20 cellular contexts compared by ENCODE assay signal in genomic region chr20:25293507-25293906, GRCh38. TPM values are rescaled to one million over a fixed set of nuclear protein-coding genes. Genes with fewer than 3 reads are reported as not detected.
A peak's percentile ranks its signal among the peaks of the same experiment; 100 is the strongest.
DNase-seq lines count a peak whose midpoint lies in the region; ATAC-seq, FAIRE-seq and TF ChIP-seq lines count a peak whose summit lies in the region.
"Had no signal": no experiment of that assay in that cellular context is flagged by ENCODE, and none has a peak within 500 bp of the region (broad histone marks: within the 10 kb centered on the region; RNA-seq: fewer than 3 reads in every experiment).

No MANE protein-coding gene starts in this region.

- no peak for DNase-seq in Right ventricle myocardium superior
- no peak for DNase-seq in cardiac septum (ENCODE audit: low spot score)
- DNase-seq in bronchial epithelial cell (ENCODE audit: low read depth): peak; percentile 41
- DNase-seq in left ventricle myocardium superior: no peak
- DNase-seq in tibial artery: no peak
- DNase-seq in brain microvascular endothelial cell: no peak
- DNase-seq in GM19240 (ENCODE audit: insufficient read length, low spot score): no peak
- DNase-seq: activated CD8-positive, alpha-beta T cell treated with anti-CD3 and anti-CD28 coated beads, Interleukin-2, amount 10 ng/mL, durations not matched to agents 7 days and 5 days; CD4-positive, CD25-positive, alpha-beta regulatory T cell; DMS79 treated with DMSO at 0.1 percent for 48 hours; head of caudate nucleus; mesendoderm; NCI-H146; NCI-H446; stimulated activated CD4-positive, alpha-beta T cell treated with anti-CD3 and anti-CD28 coated beads, Interleukin-2, amount 100 ng/mL, for 24 hours; T-helper 1 cell had no signal

- FAIRE-seq in bronchial epithelial cell (lab: Jason Lieb, UNC): no peak
- FAIRE-seq: GM18507, islet of Langerhans had no signal

- H3K36me3 ChIP-seq in bronchial epithelial cell (ENCODE audit: control insufficient read depth, insufficient read depth, low read length) (peaks cover 58% of the 10 kb centered on the region), tibial artery (peaks cover 48 to 81% (median 80%) of the 10 kb centered on the region in 3 donors), brain microvascular endothelial cell (replicated peaks) (peaks cover 82% of the 10 kb centered on the region)

- H3K4me3 ChIP-seq in bronchial epithelial cell (ENCODE audit: low read depth, low read length): no peak overlapping the region
- H3K4me3 ChIP-seq in tibial artery: no peak overlapping the region
- no peak overlapping the region for H3K4me3 ChIP-seq in brain microvascular endothelial cell (ENCODE audit: low read depth, low read length)

- TF ChIP-seq CTCF in bronchial epithelial cell (IDR thresholded peaks at IDR 0.05; ENCODE audit: insufficient read depth, low read length, severe bottlenecking): no peak
- TF ChIP-seq CTCF in tibial artery (IDR thresholded peaks at IDR 0.05): no peak
- no peak for TF ChIP-seq CTCF in brain microvascular endothelial cell (IDR thresholded peaks at IDR 0.05; ENCODE audit: low read depth, low read length, missing control alignments)

- H3K4me1 ChIP-seq in tibial artery: peaks cover 0 to 43% (median 31%) of the 10 kb centered on the region in 4 donors

- H3K9me3 ChIP-seq in tibial artery: no peaks in the 10 kb centered on the region

- H3K27me3 ChIP-seq in bronchial epithelial cell (ENCODE audit: control insufficient read depth, insufficient read depth, low read length) (no peaks in the 10 kb centered on the region), tibial artery (no peaks in the 10 kb centered on the region), brain microvascular endothelial cell (replicated peaks) (no peaks in the 10 kb centered on the region)

- peak overlapping the region; percentile 13 to 47 for H3K27ac ChIP-seq in tibial artery
- no peak overlapping the region for H3K27ac ChIP-seq in brain microvascular endothelial cell

- intact Hi-C loops in Right ventricle myocardium superior (cut with DNase I) (loop anchor here (5.0 kb wide), 1 partner anchor 36 kb away; no protein-coding TSS in a partner anchor), cardiac septum (cut with DNase I) (no loop called here), left ventricle myocardium superior (cut with micrococcal nuclease) (no loop called here), tibial artery (cut with DNase I; ENCODE audit: low total_unique reads) (no loop called here)

- in situ Hi-C loops in brain microvascular endothelial cell (cut with HindIII; ENCODE audit: low pct_ligation_motif_present, low sequenced_read_pairs): no loop called here

- ATAC-seq in Right ventricle myocardium superior (ENCODE audit: poor library complexity): peak; percentile 4
- ATAC-seq in left ventricle myocardium superior: peak; percentile 0
- ATAC-seq in HG03432 (IDR thresholded peaks at IDR 0.05; ENCODE audit: unreplicated experiment): no peak
- ATAC-seq: activated CD8-positive, alpha-beta T cell treated with anti-CD3 and anti-CD28 coated beads, Interleukin-2, amount 10 ng/mL, durations not matched to agents 7 days and 5 days; sciatic nerve had no signal

RNA-seq across cellular contexts. Expression of gene PYGB, which starts 45.6 kb away (rescaled TPM):
- 170 TPM for total RNA-seq in Right ventricle myocardium superior
- 386 TPM for total RNA-seq in cardiac septum
- 213 and 243 TPM in 2 replicates for total RNA-seq in bronchial epithelial cell
- 205 TPM for total RNA-seq in left ventricle myocardium superior
